11 cellular contexts compared by ENCODE assay signal in the genomic region with DNA sequence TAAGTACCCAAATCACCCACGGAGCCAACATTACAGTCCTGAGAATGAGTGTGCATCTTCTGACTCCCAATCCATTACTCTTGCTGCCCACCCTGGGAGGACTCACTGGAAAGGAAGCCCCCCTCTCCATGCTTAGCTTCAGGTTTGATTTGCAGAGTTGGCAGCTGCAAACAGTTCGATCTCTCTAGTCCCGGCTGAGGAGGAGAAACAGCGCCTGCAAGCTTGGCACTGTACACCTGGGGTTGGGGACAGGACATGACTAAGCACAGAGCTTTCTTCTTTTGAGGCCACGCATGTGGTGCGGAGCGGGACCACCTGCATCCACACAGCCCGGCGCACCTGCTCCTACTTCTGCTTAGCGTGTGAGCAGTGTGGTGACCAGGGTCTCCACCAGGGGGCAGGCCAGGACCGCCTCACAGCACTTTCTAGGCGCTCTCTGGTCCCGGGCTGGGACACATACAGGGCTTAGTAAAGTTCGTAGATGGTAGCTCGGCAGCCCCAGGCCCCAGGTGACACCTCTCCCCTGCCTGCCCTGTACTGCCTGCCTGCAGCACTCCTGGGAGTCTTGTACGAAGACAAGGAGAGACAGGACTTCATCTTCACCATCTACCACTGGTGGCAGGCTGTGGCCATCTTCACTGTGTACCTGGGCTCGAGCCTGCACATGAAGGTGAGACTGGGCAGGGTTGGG. TPM values are rescaled to one million over a fixed set of nuclear protein-coding genes. Genes with fewer than 3 reads are reported as not detected.
A peak's percentile ranks its signal among the peaks of the same experiment; 100 is the strongest.
DNase-seq lines count a peak whose midpoint lies in the region; ATAC-seq and TF ChIP-seq lines count a peak whose summit lies in the region.
"Not testable (repeated sequence)": the region's sequence is repeated elsewhere in the genome, so short reads cannot be mapped to it uniquely, and the experiment has no call there.
"Had no signal": no experiment of that assay in that cellular context is flagged by ENCODE, and none has a peak within 500 bp of the region (broad histone marks: within the 10 kb centered on the region; RNA-seq: fewer than 3 reads in every experiment).

No MANE protein-coding gene starts in this region.

- not testable (repeated sequence) for H3K18ac ChIP-seq in H9 (ENCODE audit: insufficient read length, low read depth, low read length)

- peak; percentile 75 for TF ChIP-seq CTCF in C4-2B (conservative IDR thresholded peaks at IDR 0.05)
- peak; percentile 67 for TF ChIP-seq CTCF in H9 (conservative IDR thresholded peaks at IDR 0.05)
- peak; percentile 39; the same call in 1 of the 2 replicates for TF ChIP-seq CTCF in PC-3 (conservative IDR thresholded peaks at IDR 0.05; ENCODE audit: low read depth, low read length)
- peak in 2 of 3 donors; percentile 21 to 27 for TF ChIP-seq CTCF in breast epithelium (IDR thresholded peaks at IDR 0.05)
- TF ChIP-seq CTCF in heart right ventricle (IDR thresholded peaks at IDR 0.05), result peak in 7 of 9 donors; percentile 33 to 62 (median 44)
- TF ChIP-seq CTCF in osteocyte (IDR thresholded peaks at IDR 0.05), result peak; percentile 43
- peak in 4 of 6 experiments; percentile 35 to 56 (median 48) for TF ChIP-seq CTCF in thyroid gland (IDR thresholded peaks at IDR 0.05)

- WGBS in H9 (ENCODE audit: extremely low coverage, insufficient read length, low lambda C conversion rate), result no CpG with 5 or more reads among the region's 17 CpGs
- WGBS in heart right ventricle, 2 donors, result 19 to 20% methylated on average over 11 of the region's 17 CpGs
- 28 to 30% methylated on average over 3 to 5 of the region's 17 CpGs for WGBS in thyroid gland, 2 donors

- H2BK120ac ChIP-seq in H9 (ENCODE audit: low read depth, low read length, poor library complexity, severe bottlenecking), result not testable (repeated sequence)

- not testable (repeated sequence) for H3K4me2 ChIP-seq in H9 (ENCODE audit: insufficient read depth, insufficient read length, low read length); PC-3 (ENCODE audit: low read length)

- not testable (repeated sequence) for H3K79me1 ChIP-seq in H9 (ENCODE audit: insufficient read depth, low read depth, low read length, poor library complexity, severe bottlenecking)

- ATAC-seq in PC-3; activated CD8-positive, alpha-beta T cell treated with anti-CD3 and anti-CD28 coated beads, Interleukin-2, amount 10 ng/mL, durations not matched to agents 7 days and 5 days; heart right ventricle: not testable (repeated sequence)

- not testable (repeated sequence) for H3K9me2 ChIP-seq in PC-3 (replicated peaks; ENCODE audit: low read length)

- H4K20me1 ChIP-seq in H9 (ENCODE audit: control insufficient read depth, insufficient read depth, insufficient read length); PC-3 (ENCODE audit: low read length): not testable (repeated sequence)

- H2BK15ac ChIP-seq in H9 (ENCODE audit: low read depth, low read length), result not testable (repeated sequence)

- not testable (repeated sequence) for H2BK20ac ChIP-seq in H9 (ENCODE audit: low read depth, low read length, poor library complexity, severe bottlenecking)

- not testable (repeated sequence) for H3F3A ChIP-seq in PC-3 (ENCODE audit: low read length, unreplicated experiment)

- POLR2A ChIA-PET in PC-3 (lab: Charles Lee; ENCODE audit: unreplicated experiment); activated CD8-positive, alpha-beta T cell treated with anti-CD3 and anti-CD28 coated beads, Interleukin-2, amount 10 ng/mL, durations not matched to agents 7 days and 5 days (lab: Charles Lee): not testable (repeated sequence)

- H3K23me2 ChIP-seq in H9 (ENCODE audit: insufficient read length, low read depth, low read length, poor library complexity, severe bottlenecking), result not testable (repeated sequence)

- H2AFZ ChIP-seq in H9 (ENCODE audit: low read length); PC-3 (ENCODE audit: low read length): not testable (repeated sequence)

- not testable (repeated sequence) for H3K9me3 Mint-ChIP-seq in H9; activated CD8-positive, alpha-beta T cell treated with anti-CD3 and anti-CD28 coated beads, Interleukin-2, amount 10 ng/mL, durations not matched to agents 7 days and 5 days (ENCODE audit: insufficient read depth); osteocyte (ENCODE audit: unreplicated experiment)

- not testable (repeated sequence) for H3K79me2 ChIP-seq in H9 (ENCODE audit: insufficient read depth, low read length); PC-3 (ENCODE audit: low read length)

- DNase-seq in H9; PC-3; breast epithelium (ENCODE audit: low spot score in 2 of 2); heart right ventricle; osteocyte (ENCODE audit: extremely low spot score, unreplicated experiment): not testable (repeated sequence)
- peak; percentile 33 for DNase-seq in activated CD8-positive, alpha-beta T cell treated with anti-CD3 and anti-CD28 coated beads, Interleukin-2, amount 10 ng/mL, durations not matched to agents 7 days and 5 days
- peak; percentile 41 to 44 for DNase-seq in thyroid gland

- H3K14ac ChIP-seq in H9 (ENCODE audit: insufficient read depth, low read length), result not testable (repeated sequence)

- not testable (repeated sequence) for H3K27ac Mint-ChIP-seq in H9; activated CD8-positive, alpha-beta T cell treated with anti-CD3 and anti-CD28 coated beads, Interleukin-2, amount 10 ng/mL, durations not matched to agents 7 days and 5 days; osteocyte (ENCODE audit: unreplicated experiment)

- H3K9ac ChIP-seq in H9 (ENCODE audit: extremely low read depth, insufficient read length, low read length); PC-3 (ENCODE audit: low read length): not testable (repeated sequence)

- H3K27ac ChIP-seq in C4-2B; H9 (ENCODE audit: insufficient read length, low read depth, low read length); PC-3 (ENCODE audit: low read length); breast epithelium; heart right ventricle; thyroid gland: not testable (repeated sequence)

- not testable (repeated sequence) for H3K23ac ChIP-seq in H9 (ENCODE audit: insufficient read length, low read depth, low read length)

- H3K4ac ChIP-seq in H9 (ENCODE audit: low read depth, low read length), result not testable (repeated sequence)

- H3K4me3 Mint-ChIP-seq in H9; activated CD8-positive, alpha-beta T cell treated with anti-CD3 and anti-CD28 coated beads, Interleukin-2, amount 10 ng/mL, durations not matched to agents 7 days and 5 days; osteocyte (ENCODE audit: unreplicated experiment): not testable (repeated sequence)

- H4K91ac ChIP-seq in H9 (ENCODE audit: insufficient read length, low read depth, low read length), result not testable (repeated sequence)

- not testable (repeated sequence) for H3K4me1 Mint-ChIP-seq in H9; activated CD8-positive, alpha-beta T cell treated with anti-CD3 and anti-CD28 coated beads, Interleukin-2, amount 10 ng/mL, durations not matched to agents 7 days and 5 days (ENCODE audit: low read depth); osteocyte (ENCODE audit: unreplicated experiment)

- H3K36me3 Mint-ChIP-seq in H9 (ENCODE audit: insufficient read depth in 1 of 3, low read depth in 3 of 3); activated CD8-positive, alpha-beta T cell treated with anti-CD3 and anti-CD28 coated beads, Interleukin-2, amount 10 ng/mL, durations not matched to agents 7 days and 5 days (ENCODE audit: low read depth); osteocyte (ENCODE audit: unreplicated experiment): not testable (repeated sequence)

- intact Hi-C loops in PC-3 (cut with micrococcal nuclease); breast epithelium (cut with DNase I; ENCODE audit: low total_unique reads); heart right ventricle (cut with DNase I); thyroid gland (cut with DNase I): not testable (repeated sequence)

- CTCF ChIA-PET in PC-3 (lab: Charles Lee); activated CD8-positive, alpha-beta T cell treated with anti-CD3 and anti-CD28 coated beads, Interleukin-2, amount 10 ng/mL, durations not matched to agents 7 days and 5 days (lab: Charles Lee): not testable (repeated sequence)

- not testable (repeated sequence) for H3K56ac ChIP-seq in H9 (ENCODE audit: insufficient read length, low read depth, low read length)

- H4K5ac ChIP-seq in H9 (ENCODE audit: insufficient read length, low read depth, low read length), result not testable (repeated sequence)

- not testable (repeated sequence) for H3K27me3 ChIP-seq in H9 (ENCODE audit: insufficient read depth, low read length); PC-3 (ENCODE audit: low read length); thyroid gland
- H3K27me3 ChIP-seq in breast epithelium (peaks cover 0 to 21% of the 10 kb centered on the region in 2 donors), heart right ventricle (peaks cover 0 to 88% (median 57%) of the 10 kb centered on the region in 7 donors)

- not testable (repeated sequence) for H3K4me1 ChIP-seq in H9 (ENCODE audit: insufficient read depth, low read length); PC-3 (ENCODE audit: insufficient read depth, low read length); breast epithelium; heart right ventricle; thyroid gland

- peaks cover 61% of the 10 kb centered on the region for H3K27me3 Mint-ChIP-seq in H9 (ENCODE audit: low read depth)
- H3K27me3 Mint-ChIP-seq in activated CD8-positive, alpha-beta T cell treated with anti-CD3 and anti-CD28 coated beads, Interleukin-2, amount 10 ng/mL, durations not matched to agents 7 days and 5 days (ENCODE audit: low read depth), result peaks cover 18% of the 10 kb centered on the region
- peaks cover 40% of the 10 kb centered on the region for H3K27me3 Mint-ChIP-seq in osteocyte (ENCODE audit: unreplicated experiment)

- not testable (repeated sequence) for H3K36me3 ChIP-seq in PC-3 (ENCODE audit: low read depth, low read length); breast epithelium; heart right ventricle; thyroid gland

- H4K8ac ChIP-seq in H9 (replicated peaks; ENCODE audit: insufficient read length, low read depth, low read length), result not testable (repeated sequence)

- H2BK12ac ChIP-seq in H9 (ENCODE audit: insufficient read length, low read depth, low read length), result not testable (repeated sequence)

- H3T11ph ChIP-seq in H9 (ENCODE audit: low read length), result not testable (repeated sequence)

- H3K4me3 ChIP-seq in PC-3 (ENCODE audit: low read length); breast epithelium; heart right ventricle; thyroid gland (replicated peaks in 1 of 3): not testable (repeated sequence)

- not testable (repeated sequence) for TF ChIP-seq POLR2A in breast epithelium (IDR thresholded peaks at IDR 0.05); thyroid gland (IDR thresholded peaks at IDR 0.05)

- not testable (repeated sequence) for BruUV-seq in PC-3 (replicated peaks; lab: Mats Ljungman, UMichigan)

- not testable (repeated sequence) for H2AK5ac ChIP-seq in H9 (ENCODE audit: insufficient read length, low read length)

- H3K9me3 ChIP-seq in H9 (ENCODE audit: control insufficient read depth, low read depth, low read length); PC-3 (ENCODE audit: low read length); breast epithelium; heart right ventricle; thyroid gland: not testable (repeated sequence)

- H2BK5ac ChIP-seq in H9 (ENCODE audit: insufficient read length, low read length), result not testable (repeated sequence)

RNA-seq across cellular contexts. Expression of a gene that starts 22.3 kb away (rescaled TPM):
- total RNA-seq in H9 (2021) (not detected in 2 replicates), PC-3 (2014; rRNA removed) (not detected in 2 replicates), breast epithelium (not detected), heart right ventricle (not detected), osteocyte (not detected in 2 replicates), thyroid gland (not detected)
- total RNA-seq in activated CD8-positive, alpha-beta T cell treated with anti-CD3 and anti-CD28 coated beads, Interleukin-2, amount 10 ng/mL, durations not matched to agents 7 days and 5 days, result not detected
- polyA plus RNA-seq in heart right ventricle, result not detected
- total RNA-seq: kidney epithelial cell, mucosa of gallbladder, vagina had no signal

RNA-seq across cellular contexts. Expression of a gene that starts 39.6 kb away (rescaled TPM):
- not detected in 2 replicates for total RNA-seq in H9 (2021)
- not detected in 2 replicates for total RNA-seq in PC-3 (2014; rRNA removed)
- total RNA-seq in activated CD8-positive, alpha-beta T cell treated with anti-CD3 and anti-CD28 coated beads, Interleukin-2, amount 10 ng/mL, durations not matched to agents 7 days and 5 days, result not detected
- not detected for total RNA-seq in breast epithelium
- total RNA-seq in heart right ventricle, result not detected
- not detected for polyA plus RNA-seq in heart right ventricle
- 0.30 and 0.31 TPM in 2 replicates for total RNA-seq in osteocyte
- not detected for total RNA-seq in thyroid gland
- total RNA-seq: kidney epithelial cell, mucosa of gallbladder, vagina had no signal

RNA-seq across cellular contexts. Expression of a gene that starts 56.7 kb away (rescaled TPM):
- not detected in 2 replicates for total RNA-seq in H9 (2021)
- total RNA-seq in PC-3 (2014; rRNA removed), result not detected in 2 replicates
- not detected for total RNA-seq in activated CD8-positive, alpha-beta T cell treated with anti-CD3 and anti-CD28 coated beads, Interleukin-2, amount 10 ng/mL, durations not matched to agents 7 days and 5 days
- under 1 TPM in 1 of 3 donors, not detected in 2; 0.32 TPM for total RNA-seq in breast epithelium
- not detected for total RNA-seq in heart right ventricle
- polyA plus RNA-seq in heart right ventricle, result not detected
- total RNA-seq in osteocyte, result not detected in 2 replicates
- total RNA-seq in thyroid gland, result under 1 TPM in 1 of 4 donors, not detected in 3; 0.54 TPM
- total RNA-seq: kidney epithelial cell, vagina had no signal

Comparison
In these comparisons a context has a peak if more than half of its experiments do, and no peak if none do; other contexts are left out.
1. CTCF ChIP-seq: peak in every context shown above with its lines; median percentile 75 in C4-2B; 67 in H9; 48 in thyroid gland; 44 in heart right ventricle; 43 in osteocyte; 39 in PC-3; 24 in breast epithelium.